In genomic region chr2:100212820-100213219, GRCh38 we compare ENCODE assay signal across 23 cellular contexts.
DNase-seq lines count a peak whose midpoint lies in the region; ATAC-seq and TF ChIP-seq lines count a peak whose summit lies in the region.
"Had no signal": no experiment of that assay in that cellular context is flagged by ENCODE, and none has a peak within 500 bp of the region (broad histone marks: within the 10 kb centered on the region; RNA-seq: fewer than 3 reads in every experiment).

No MANE protein-coding gene starts in this region.

- no peak for TF ChIP-seq POLR2A in heart left ventricle (IDR thresholded peaks at IDR 0.05)

- no peaks in the 10 kb centered on the region for H3K9me3 ChIP-seq in ascending aorta
- H3K9me3 ChIP-seq in heart left ventricle, result no peaks in the 10 kb centered on the region
- H3K9me3 ChIP-seq in muscle layer of colon (ENCODE audit: low read length), result no peaks in the 10 kb centered on the region
- H3K9me3 ChIP-seq in tibial artery, result no peaks in the 10 kb centered on the region

- peak; percentile 39 to 81 (median 52) for ATAC-seq in heart left ventricle
- ATAC-seq: GM12878, HCT116, K562, PC-3 had no signal

- 41 to 59% (median 54%) methylated on average over 3 of the region's 3 CpGs for WGBS in heart left ventricle, 4 donors

- no peak overlapping the region for H3K27ac Mint-ChIP-seq in HFFc6
- H3K27ac Mint-ChIP-seq: CD8-positive, alpha-beta memory T cell had no signal

- no peak for DNase-seq in ascending aorta (ENCODE audit: low spot score in 2 of 2)
- no peak for DNase-seq in heart left ventricle
- DNase-seq in tibial artery, result no peak
- DNase-seq in NCI-H510A (lab: John Stamatoyannopoulos, UW), result no peak
- no peak for DNase-seq in HFFc6
- DNase-seq in activated CD4-positive, alpha-beta T cell treated with anti-CD3 and anti-CD28 coated beads, Interleukin-2, amount 50 U/mL, for 1 hour, result no peak
- DNase-seq: CD8-positive, alpha-beta memory T cell; DMS 273 treated with DMSO at 0.1 percent for 48 hours; DMS79; EL; GDM1; NCI-H1105 treated with DMSO at 0.1 percent for 48 hours; NCI-H2029; NCI-H526; NCI-H82; NK-92 treated with Interleukin-12 subunit alpha and Interleukin-12 subunit beta, amount 100 ng/mL, for 24 hours; PC-3; SHP77 had no signal

- peak overlapping the region; percentile 66 to 78 for H3K27ac ChIP-seq in ascending aorta
- peak overlapping the region in 7 of 12 donors; percentile 1 to 79 (median 41) for H3K27ac ChIP-seq in heart left ventricle
- peak overlapping the region; percentile 29 for H3K27ac ChIP-seq in muscle layer of colon (ENCODE audit: low read depth, low read length)
- peak overlapping the region; percentile 74 for H3K27ac ChIP-seq in tibial artery

- no peak for TF ChIP-seq CTCF in ascending aorta (IDR thresholded peaks at IDR 0.05)
- TF ChIP-seq CTCF in heart left ventricle (IDR thresholded peaks at IDR 0.05), result no peak
- TF ChIP-seq CTCF in tibial artery (IDR thresholded peaks at IDR 0.05), result no peak
- TF ChIP-seq CTCF in HFFc6 (IDR thresholded peaks at IDR 0.05), result no peak

- H3K36me3 ChIP-seq in ascending aorta (no peaks in the 10 kb centered on the region), heart left ventricle (no peaks in the 10 kb centered on the region), muscle layer of colon (ENCODE audit: insufficient read depth, low read length) (no peaks in the 10 kb centered on the region), tibial artery (no peaks in the 10 kb centered on the region)

- H3K4me1 Mint-ChIP-seq in HFFc6 (ENCODE audit: low read depth), result peaks cover 4% of the 10 kb centered on the region; the same call in 1 of the 2 replicates

- H3K27me3 Mint-ChIP-seq in HFFc6 (ENCODE audit: insufficient read depth), result peaks cover 16% of the 10 kb centered on the region

- no peaks in the 10 kb centered on the region for H3K36me3 Mint-ChIP-seq in HFFc6 (ENCODE audit: low read depth)
- H3K36me3 Mint-ChIP-seq: CD14-positive monocyte; CD8-positive, alpha-beta memory T cell had no signal

- H3K4me3 ChIP-seq in ascending aorta (no peak overlapping the region), heart left ventricle (no peak overlapping the region), muscle layer of colon (ENCODE audit: low read depth in 1 of 2, low read length in 2 of 2) (no peak overlapping the region), tibial artery (no peak overlapping the region)
- H3K4me3 ChIP-seq: GM12878, K562 had no signal

- H3K4me3 Mint-ChIP-seq in HFFc6, result no peak overlapping the region
- H3K4me3 Mint-ChIP-seq: CD14-positive monocyte; CD8-positive, alpha-beta memory T cell had no signal

- peaks cover 9 to 27% of the 10 kb centered on the region in 2 donors for H3K4me1 ChIP-seq in ascending aorta
- peaks cover 0 to 39% (median 19%) of the 10 kb centered on the region in 12 donors for H3K4me1 ChIP-seq in heart left ventricle
- H3K4me1 ChIP-seq in muscle layer of colon (ENCODE audit: insufficient read depth, low read length), result peaks cover 38% of the 10 kb centered on the region
- H3K4me1 ChIP-seq in tibial artery, result peaks cover 0 to 47% (median 32%) of the 10 kb centered on the region in 4 donors

- intact Hi-C loops in ascending aorta (cut with DNase I) (no loop called here), heart left ventricle (cut with DNase I) (no loop called here), tibial artery (cut with DNase I; ENCODE audit: low total_unique reads) (no loop called here)

- H3K27me3 ChIP-seq in ascending aorta, result no peaks in the 10 kb centered on the region
- H3K27me3 ChIP-seq in heart left ventricle, result no peaks in the 10 kb centered on the region
- H3K27me3 ChIP-seq in muscle layer of colon (ENCODE audit: control insufficient read depth in 1 of 2, insufficient read depth in 2 of 2, low read length in 2 of 2), result no peaks in the 10 kb centered on the region
- H3K27me3 ChIP-seq in tibial artery, result no peaks in the 10 kb centered on the region

- H3K9me3 Mint-ChIP-seq in HFFc6, result no peaks in the 10 kb centered on the region
- H3K9me3 Mint-ChIP-seq: CD14-positive monocyte; CD8-positive, alpha-beta memory T cell had no signal

- H3K9ac ChIP-seq in muscle layer of colon (ENCODE audit: low read length), result no peak overlapping the region
